9 cellular contexts compared by ENCODE assay signal in genomic region chr7:4753610-4754432, GRCh38. TPM values are rescaled to one million over a fixed set of nuclear protein-coding genes. Genes with fewer than 3 reads are reported as not detected.
DNase-seq lines count a peak whose midpoint lies in the region; ATAC-seq and TF ChIP-seq lines count a peak whose summit lies in the region.
"Had no signal": no experiment of that assay in that cellular context is flagged by ENCODE, and none has a peak within 500 bp of the region (broad histone marks: within the 10 kb centered on the region; RNA-seq: fewer than 3 reads in every experiment).

No MANE protein-coding gene starts in this region.

- H3K36me3 ChIP-seq in DND-41 (ENCODE audit: insufficient read depth, low read length), result peaks cover 81% of the 10 kb centered on the region
- H3K36me3 ChIP-seq in IMR-90 (ENCODE audit: control insufficient read depth, insufficient read depth, low read length), result peaks cover 66% of the 10 kb centered on the region
- peaks cover 0 to 69% (median 37%) of the 10 kb centered on the region in 9 donors for H3K36me3 ChIP-seq in heart right ventricle

- no peak overlapping the region for H3K9ac ChIP-seq in DND-41 (ENCODE audit: low read depth, low read length)
- no peak overlapping the region for H3K9ac ChIP-seq in IMR-90 (ENCODE audit: low read depth, low read length)

- H3K4me2 ChIP-seq in DND-41 (ENCODE audit: insufficient read depth, low read length) (no peak overlapping the region), IMR-90 (ENCODE audit: low read depth, low read length) (no peak overlapping the region)

- POLR2A ChIA-PET in IMR-90 (lab: Charles Lee; ENCODE audit: unreplicated experiment), result no interaction called here

- H3K9me3 ChIP-seq in DND-41 (ENCODE audit: insufficient read depth, low read length, severe bottlenecking) (no peaks in the 10 kb centered on the region), IMR-90 (ENCODE audit: control insufficient read depth, insufficient read depth, low read length) (no peaks in the 10 kb centered on the region), heart right ventricle (no peaks in the 10 kb centered on the region)

- 90% methylated on average over 2 of the region's 30 CpGs; no CpG with 5 or more reads in 1 of the 2 experiments for WGBS in IMR-90 (ENCODE audit: extremely low coverage in 2 of 2, insufficient read length in 1 of 2), 2 experiments
- 49 to 52% methylated on average over 30 of the region's 30 CpGs for WGBS in heart right ventricle, 2 donors

- intact Hi-C loops in IMR-90 (cut with micrococcal nuclease) (no loop called here), heart right ventricle (cut with DNase I) (loop anchor here in 8 of 10 donors (1.0 to 10.0 kb wide), 6 partner anchors 71 to 143 kb away; partner anchors contain the start of gene FOXK1 (in 5 of the 8))

- H3K79me2 ChIP-seq in DND-41 (ENCODE audit: insufficient read depth, low read length), result peaks cover 41% of the 10 kb centered on the region

- ATAC-seq in DND-41 (ENCODE audit: insufficient read depth, low read depth) (peak; percentile 88), GM21529 (IDR thresholded peaks at IDR 0.05; ENCODE audit: unreplicated experiment) (peak; percentile 85), IMR-90 (ENCODE audit: low read depth) (peak; percentile 82), heart right ventricle (peak; percentile 78 to 89 (median 84))

- no peak overlapping the region for H3K14ac ChIP-seq in IMR-90 (replicated peaks; ENCODE audit: low read depth, low read length)

- H2BK15ac ChIP-seq in IMR-90 (ENCODE audit: low read depth, low read length), result no peak overlapping the region

- H3K27me3 ChIP-seq in DND-41 (ENCODE audit: insufficient read depth, low read length, poor library complexity) (no peaks in the 10 kb centered on the region), IMR-90 (ENCODE audit: control insufficient read depth, insufficient read depth, low read length) (no peaks in the 10 kb centered on the region), heart right ventricle (no peaks in the 10 kb centered on the region)

- H3K4ac ChIP-seq in IMR-90 (ENCODE audit: low read depth, low read length), result no peak overlapping the region

- H3K27ac ChIP-seq in DND-41 (ENCODE audit: low read length), result no peak overlapping the region
- H3K27ac ChIP-seq in IMR-90 (ENCODE audit: insufficient read depth, low read length), result no peak overlapping the region
- H3K27ac ChIP-seq in heart right ventricle, result no peak overlapping the region
- H3K27ac ChIP-seq: epithelial cell of prostate had no signal

- in situ Hi-C loops in IMR-90 (cut with MboI; ENCODE audit: low sequenced_read_pairs), result loop anchor here (25.0 kb wide), 1 partner anchor 1892 kb away; no protein-coding TSS in a partner anchor

- TF ChIP-seq POLR2A in IMR-90 (IDR thresholded peaks at IDR 0.05; ENCODE audit: low read depth, low read length), result 0 out of 2 replicates have a peak, but pooled peaks have one; percentile 30

- H2BK120ac ChIP-seq in IMR-90 (ENCODE audit: low read depth, low read length), result no peak overlapping the region

- H3K4me3 Mint-ChIP-seq in activated naive CD8-positive, alpha-beta T cell treated with anti-CD3 and anti-CD28 coated beads for 36 hours, result no peak overlapping the region

- BruUV-seq in IMR-90 (replicated peaks; lab: Mats Ljungman, UMichigan), result no TSS peak

- no peak overlapping the region for H3K56ac ChIP-seq in IMR-90 (ENCODE audit: extremely low read depth, insufficient read depth, low read length)

- H3K23ac ChIP-seq in IMR-90 (ENCODE audit: low read depth, low read length), result no peak overlapping the region

- H2AFZ ChIP-seq in DND-41 (ENCODE audit: low read depth, low read length) (no peak overlapping the region), IMR-90 (replicated peaks; ENCODE audit: low read length, poor library complexity) (no peak overlapping the region)

- no peak overlapping the region for H2BK5ac ChIP-seq in IMR-90 (ENCODE audit: low read depth, low read length, poor library complexity, severe bottlenecking)

- peaks cover 1% of the 10 kb centered on the region for H3K9me3 Mint-ChIP-seq in activated naive CD8-positive, alpha-beta T cell treated with anti-CD3 and anti-CD28 coated beads for 36 hours

- peaks cover 14% of the 10 kb centered on the region for H3K4me1 Mint-ChIP-seq in activated naive CD8-positive, alpha-beta T cell treated with anti-CD3 and anti-CD28 coated beads for 36 hours

- H3K4me3 ChIP-seq in DND-41 (ENCODE audit: low read depth in 1 of 2, low read length in 2 of 2), result no peak overlapping the region
- no peak overlapping the region for H3K4me3 ChIP-seq in IMR-90 (ENCODE audit: insufficient read depth, low read depth, low read length)
- no peak overlapping the region for H3K4me3 ChIP-seq in heart right ventricle

- dilution Hi-C loops in IMR-90 (cut with HindIII; ENCODE audit: low sequenced_read_pairs, unreplicated experiment), result no loop called here

- H3K79me1 ChIP-seq in IMR-90 (ENCODE audit: low read depth in 1 of 2, low read length in 2 of 2), result peaks cover 9 to 40% of the 10 kb centered on the region in 2 experiments

- H3K18ac ChIP-seq in IMR-90 (ENCODE audit: low read depth, low read length), result no peak overlapping the region

- H4K5ac ChIP-seq in IMR-90 (ENCODE audit: low read depth, low read length), result no peak overlapping the region

- peaks cover 14% of the 10 kb centered on the region for H3K36me3 Mint-ChIP-seq in activated naive CD8-positive, alpha-beta T cell treated with anti-CD3 and anti-CD28 coated beads for 36 hours

- no peak overlapping the region for H2BK20ac ChIP-seq in IMR-90 (ENCODE audit: low read depth, low read length)

- H4K91ac ChIP-seq in IMR-90 (ENCODE audit: insufficient read depth, low read depth, low read length), result no peak overlapping the region

- no peaks in the 10 kb centered on the region for H3K9me1 ChIP-seq in IMR-90 (ENCODE audit: insufficient read depth, low read length)

- peak overlapping the region; percentile 38 for H2AK9ac ChIP-seq in IMR-90 (replicated peaks; ENCODE audit: low read depth, low read length, poor library complexity)

- TF ChIP-seq RAD21 in IMR-90 (IDR thresholded peaks at IDR 0.05; ENCODE audit: low read length), result peak; percentile 81

- TF ChIP-seq CTCF in DND-41 (IDR thresholded peaks at IDR 0.05; ENCODE audit: borderline replicate concordance, extremely low read depth, low read length, poor library complexity, severe bottlenecking) (peak; percentile 78), IMR-90 (conservative IDR thresholded peaks at IDR 0.05; ENCODE audit: low read depth, low read length) (peak; percentile 71), heart right ventricle (IDR thresholded peaks at IDR 0.05) (peak; percentile 68 to 91 (median 87))

- no peaks in the 10 kb centered on the region for H3K27me3 Mint-ChIP-seq in activated naive CD8-positive, alpha-beta T cell treated with anti-CD3 and anti-CD28 coated beads for 36 hours

- H3K4me1 ChIP-seq in DND-41 (ENCODE audit: insufficient read depth, low read length) (no peaks in the 10 kb centered on the region), IMR-90 (ENCODE audit: control insufficient read depth, insufficient read depth, low read length) (no peaks in the 10 kb centered on the region), heart right ventricle (peaks cover 0 to 21% (median 16%) of the 10 kb centered on the region in 9 donors)

- CTCF ChIA-PET in IMR-90 (lab: Yijun Ruan, JAX), result no interaction called here

- no peak overlapping the region for H3K27ac Mint-ChIP-seq in activated naive CD8-positive, alpha-beta T cell treated with anti-CD3 and anti-CD28 coated beads for 36 hours

- DNase-seq in DND-41, result peak; percentile 65
- peak; percentile 34 for DNase-seq in IMR-90
- DNase-seq in SKM-1 treated with dmso at 0.1 percent for 144 hours (lab: John Stamatoyannopoulos, UW; ENCODE audit: unreplicated experiment), result peak; percentile 23
- peak; percentile 83 for DNase-seq in activated naive CD8-positive, alpha-beta T cell treated with anti-CD3 and anti-CD28 coated beads for 36 hours
- peak; percentile 76 to 84 for DNase-seq in heart right ventricle
- peak; percentile 25 for DNase-seq in renal cortical epithelial cell (ENCODE audit: low read depth)
- DNase-seq in cerebellar nuclear complex (lab: John Stamatoyannopoulos, UW), result no peak

- H4K20me1 ChIP-seq in DND-41 (ENCODE audit: insufficient read depth, low read length) (peaks cover 44% of the 10 kb centered on the region), IMR-90 (ENCODE audit: insufficient read depth, low read length) (peaks cover 17% of the 10 kb centered on the region; the same call in 1 of the 2 replicates)

- H2AK5ac ChIP-seq in IMR-90 (ENCODE audit: low read depth, low read length), result no peak overlapping the region

- no peak overlapping the region for H4K8ac ChIP-seq in IMR-90 (ENCODE audit: low read depth in 2 of 2, low read length in 2 of 2)

TF ChIP-seq in IMR-90, 13 proteins besides CTCF, POLR2A, EP300 and RAD21:
- TF ChIP-seq SMC3 (IDR thresholded peaks at IDR 0.05; ENCODE audit: low read depth, low read length) (peak; percentile 81), CEBPB (IDR thresholded peaks at IDR 0.05; ENCODE audit: low read depth, low read length) (no peak), MAFK (IDR thresholded peaks at IDR 0.05; ENCODE audit: low read depth, low read length) (no peak)

RNA-seq across cellular contexts. Expression of gene AP5Z1, which starts 21.6 kb away (rescaled TPM):
- total RNA-seq in IMR-90 (2012; rRNA removed) (9.2 and 9.7 TPM in 2 replicates), heart right ventricle (10 to 100 TPM in 7 of 10 donors, 1 to 10 TPM in 3; 8.5 to 16.7 (median 12.4) TPM), renal cortical epithelial cell (17.6 and 18.4 TPM in 2 replicates)
- polyA plus RNA-seq in IMR-90 (2012; rRNA removed) (38.7 and 46.1 TPM in 2 replicates), heart right ventricle (10 to 100 TPM; 20.0 to 30.9 TPM)
- polyA plus RNA-seq in IMR-90 (2012; cell fraction: cytosol; rRNA removed), result 18.8 and 31.7 TPM in 2 replicates
- polyA plus RNA-seq in IMR-90 (2012; cell fraction: nucleus; rRNA removed; ENCODE audit: low replicate concordance), result 152 and 486 TPM in 2 replicates
- total RNA-seq in activated naive CD8-positive, alpha-beta T cell treated with anti-CD3 and anti-CD28 coated beads for 36 hours, result 10 to 100 TPM; 43.1 to 47.1 TPM

Comparison
In these comparisons a context has a peak if more than half of its experiments do, and no peak if none do; other contexts are left out.
1. DNase-seq: peak in DND-41 (single experiment), IMR-90 (single experiment), SKM-1 treated with dmso at 0.1 percent for 144 hours (single experiment), activated naive CD8-positive, alpha-beta T cell treated with anti-CD3 and anti-CD28 coated beads for 36 hours (single experiment), heart right ventricle (2 of 2) and renal cortical epithelial cell (single experiment); none in cerebellar nuclear complex (0 of 2).
2. Peak in every context shown above with its lines, with median percentiles within 50 percentile points of each other: ATAC-seq and CTCF ChIP-seq.